ENCODE assay signal across 14 cellular contexts in the genomic region with DNA sequence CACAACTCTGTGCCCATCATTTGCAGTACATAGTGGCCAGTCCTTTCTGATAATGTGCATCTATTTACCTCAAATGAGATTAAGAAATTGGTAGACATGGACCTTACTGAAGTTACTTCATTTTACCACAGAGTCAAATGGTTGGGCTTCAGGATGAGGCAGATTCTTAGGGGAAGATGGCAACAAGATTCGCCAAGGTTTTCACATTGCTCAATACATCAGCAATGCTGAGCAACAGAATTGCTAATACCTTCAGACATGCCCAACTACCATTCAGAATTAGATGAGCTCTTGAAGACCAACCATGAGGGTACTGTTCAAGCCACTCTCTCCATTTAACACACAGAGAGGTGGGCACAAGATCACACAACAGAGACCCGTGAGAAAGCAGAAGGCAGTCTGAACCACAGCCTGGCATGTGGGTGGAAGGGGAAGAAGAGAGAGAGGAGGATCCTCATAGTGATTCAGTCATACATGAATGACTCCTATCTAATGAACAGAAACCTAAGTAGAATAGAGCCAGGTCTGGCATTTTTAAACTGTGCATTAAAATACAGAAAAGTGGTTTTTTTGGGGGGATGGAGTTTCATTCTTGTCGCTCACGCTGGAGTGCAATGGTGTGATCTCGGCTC. TPM values are rescaled to one million over a fixed set of nuclear protein-coding genes. Genes with fewer than 3 reads are reported as not detected.
A peak's percentile ranks its signal among the peaks of the same experiment; 100 is the strongest.
DNase-seq lines count a peak whose midpoint lies in the region; ATAC-seq, FAIRE-seq and TF ChIP-seq lines count a peak whose summit lies in the region.
"Had no signal": no experiment of that assay in that cellular context is flagged by ENCODE, and none has a peak within 500 bp of the region (broad histone marks: within the 10 kb centered on the region; RNA-seq: fewer than 3 reads in every experiment).

No MANE protein-coding gene starts in this region.

- in situ Hi-C loops in brain microvascular endothelial cell (cut with HindIII; ENCODE audit: low pct_ligation_motif_present, low sequenced_read_pairs), result no loop called here

- FAIRE-seq in GM18507 (lab: Jason Lieb, UNC), result peak; percentile 35

- TF ChIP-seq CTCF in AG09309 (IDR thresholded peaks at IDR 0.05; ENCODE audit: control insufficient read depth, insufficient read depth, low read depth, low read length, missing control alignments) (no peak), brain microvascular endothelial cell (IDR thresholded peaks at IDR 0.05; ENCODE audit: low read depth, low read length, missing control alignments) (no peak)

- no peak overlapping the region for H3K27ac ChIP-seq in brain microvascular endothelial cell
- H3K27ac ChIP-seq: esophagus squamous epithelium, prostate gland had no signal

- intact Hi-C loops in posterior vena cava (cut with DNase I), result no loop called here

- peak; percentile 24 for DNase-seq in AG09309 (ENCODE audit: low read depth)
- no peak for DNase-seq in GM18507 (ENCODE audit: extremely low spot score, insufficient read length, low read depth)
- no peak for DNase-seq in brain microvascular endothelial cell
- no peak for DNase-seq in hypothalamus (lab: John Stamatoyannopoulos, UW)
- no peak for DNase-seq in posterior vena cava (ENCODE audit: low spot score)
- DNase-seq: activated CD4-positive, alpha-beta T cell treated with anti-CD3 and anti-CD28 coated beads for 1 hour; C1 segment of cervical spinal cord; esophagus squamous epithelium; NCI-H2107; stimulated activated CD4-positive, alpha-beta T cell treated with anti-CD3 and anti-CD28 coated beads, Interleukin-1b, Interleukin-23, amount 100 ng/mL, for 48 hours had no signal

- ATAC-seq in HG03432 (IDR thresholded peaks at IDR 0.05; ENCODE audit: unreplicated experiment), result peak; percentile 68
- peak; percentile 28 for ATAC-seq in esophagus mucosa
- no peak for ATAC-seq in GM18519 (IDR thresholded peaks at IDR 0.05; ENCODE audit: low FRiP score, unreplicated experiment)

- no peaks in the 10 kb centered on the region for H3K36me3 ChIP-seq in brain microvascular endothelial cell (replicated peaks)
- H3K36me3 ChIP-seq: esophagus squamous epithelium, prostate gland had no signal

- no peaks in the 10 kb centered on the region for H3K27me3 ChIP-seq in brain microvascular endothelial cell (replicated peaks)
- H3K27me3 ChIP-seq: esophagus squamous epithelium had no signal

- H3K4me3 ChIP-seq in AG09309 (ENCODE audit: control insufficient read depth, low read depth, low read length) (no peak overlapping the region), brain microvascular endothelial cell (ENCODE audit: low read depth, low read length) (no peak overlapping the region)
- H3K4me3 ChIP-seq: esophagus squamous epithelium, prostate gland had no signal

RNA-seq across cellular contexts. Expression of a gene that starts 28.5 kb away (rescaled TPM):
- 8.2 TPM for total RNA-seq in esophagus mucosa
- 10 to 100 TPM; 20.4 to 42.7 TPM for total RNA-seq in posterior vena cava
